ENCODE assay signal across 30 cellular contexts in genomic region chr7:30244340-30244739, GRCh38.
"Had no signal": no experiment of that assay in that cellular context is flagged by ENCODE, and none has a peak within 500 bp of the region (broad histone marks: within the 10 kb centered on the region; RNA-seq: fewer than 3 reads in every experiment).

No MANE protein-coding gene starts in this region.

- H3K9me3 ChIP-seq: left lung, lower lobe of right lung, pancreas, prostate gland, sigmoid colon, spleen, stomach, testis, thyroid gland, transverse colon, upper lobe of left lung, vagina had no signal

- H3K4me1 ChIP-seq: prostate gland, testis had no signal

- H3K36me3 Mint-ChIP-seq: naive thymus-derived CD8-positive, alpha-beta T cell had no signal

- H3K27me3 ChIP-seq: left lung, pancreas, sigmoid colon, spleen, stomach, testis, thyroid gland, transverse colon, upper lobe of left lung, vagina had no signal

- H3K27ac Mint-ChIP-seq: immature natural killer cell; naive thymus-derived CD8-positive, alpha-beta T cell; nephron; stimulated activated naive B cell treated with anti-CD40 and anti-IgM and Interleukin-4, amounts not matched to agents 10 μg/mL and 1 μg/mL and 100 μg/mL, for 72 hours had no signal

- H3K9me3 Mint-ChIP-seq: immature natural killer cell, neural crest cell had no signal

- H3K4me3 Mint-ChIP-seq: immature natural killer cell; naive thymus-derived CD8-positive, alpha-beta T cell; nephron; neural crest cell; stimulated activated naive B cell treated with anti-CD40 and anti-IgM and Interleukin-4, amounts not matched to agents 10 μg/mL and 1 μg/mL and 100 μg/mL, for 72 hours had no signal

- H3K4me3 ChIP-seq: left lung, lower lobe of right lung, pancreas, prostate gland, sigmoid colon, spleen, stomach, testis, thyroid gland, transverse colon, upper lobe of left lung, vagina had no signal

- ATAC-seq: left colon; left lung; lower lobe of right lung; naive thymus-derived CD8-positive, alpha-beta T cell; pancreas; right cardiac atrium; stimulated activated naive B cell treated with anti-CD40 and anti-IgM and Interleukin-4, amounts not matched to agents 10 μg/mL and 1 μg/mL and 100 μg/mL, for 72 hours; stimulated activated naive CD8-positive, alpha-beta T cell treated with anti-CD3 and anti-CD28 coated beads, Interleukin-15, Interleukin-2, amounts not matched to agents 100 U/mL and 50 U/mL, for 24 hours had no signal

- H3K36me3 ChIP-seq: left lung, lower lobe of right lung, pancreas, prostate gland, sigmoid colon, spleen, stomach, thyroid gland, transverse colon, upper lobe of left lung, vagina had no signal

- DNase-seq: hypothalamus; immature natural killer cell; kidney; left colon; left lung; lower lobe of right lung; mammary epithelial cell; mesenchymal stem cell; naive thymus-derived CD8-positive, alpha-beta T cell; nucleus accumbens; pancreas; posterior cingulate gyrus; retina; right cardiac atrium; sigmoid colon; small intestine; spleen; stimulated activated CD4-positive, alpha-beta T cell treated with anti-CD3 and anti-CD28 coated beads, Interleukin-1b, Interleukin-23, amount 100 ng/mL, for 48 hours; stimulated activated CD4-positive, alpha-beta T cell treated with anti-CD3 and anti-CD28 coated beads, Interleukin-4, amount 100 ng/mL, for 1 hour; stimulated activated naive B cell treated with anti-CD40 and anti-IgM and Interleukin-4, amounts not matched to agents 10 μg/mL and 1 μg/mL and 100 μg/mL, for 72 hours; stimulated activated naive CD8-positive, alpha-beta T cell treated with anti-CD3 and anti-CD28 coated beads, Interleukin-15, Interleukin-2, amounts not matched to agents 100 U/mL and 50 U/mL, for 24 hours; stomach; testis; thyroid gland; transverse colon; upper lobe of left lung had no signal

- H3K27ac ChIP-seq: left lung, lower lobe of right lung, pancreas, prostate gland, sigmoid colon, spleen, stomach, testis, thyroid gland, transverse colon, upper lobe of left lung, vagina had no signal
